ENCODE assay signal across 8 cellular contexts in genomic region chr1:26692793-26693490, GRCh38. TPM values are rescaled to one million over a fixed set of nuclear protein-coding genes. Genes with fewer than 3 reads are reported as not detected.
A peak's percentile ranks its signal among the peaks of the same experiment; 100 is the strongest.
DNase-seq lines count a peak whose midpoint lies in the region; ATAC-seq and TF ChIP-seq lines count a peak whose summit lies in the region.

No MANE protein-coding gene starts in this region.

- peaks cover 3% of the 10 kb centered on the region; the same call in 1 of the 2 replicates for H3K36me3 ChIP-seq in OCI-LY7 (ENCODE audit: insufficient read depth, low read length)

- H3K27ac ChIP-seq in OCI-LY7 (ENCODE audit: low read depth, low read length, poor library complexity, severe bottlenecking) = peak overlapping the region; percentile 95

- no TSS peak for BruUV-seq in OCI-LY7 (replicated peaks; lab: Mats Ljungman, UMichigan)

- intact Hi-C loops in OCI-LY7 (cut with micrococcal nuclease; ENCODE audit: unreplicated experiment) = loop anchor here (1.0 to 2.0 kb wide), 3 partner anchors 52 to 172 kb away; partner anchors contain the start of gene PIGV

- no peaks in the 10 kb centered on the region for H3K9me3 Mint-ChIP-seq in mesothelial cell of epicardium

- H3K36me3 Mint-ChIP-seq in mesothelial cell of epicardium = no peaks in the 10 kb centered on the region

- peak overlapping the region; percentile 76 for H2AFZ ChIP-seq in OCI-LY7 (ENCODE audit: low read length)

- H3K4me3 Mint-ChIP-seq in mesothelial cell of epicardium = peak overlapping the region; percentile 89

- POLR2A ChIA-PET in AG04449 (lab: Yijun Ruan, JAX) (interaction anchor here (0.6 to 2.0 kb wide), 11 partner anchors 10 to 172 kb away, joined by 3 to 17 read pairs (median 3); partner anchors contain the start of gene PIGV), OCI-LY7 (lab: Charles Lee) (interaction anchor here (0.6 to 4.2 kb wide), 14 partner anchors 11 to 179 kb away, joined by 3 to 36 read pairs (median 4); partner anchors contain the start of gene PIGV)

- TF ChIP-seq CTCF in AG04449 (IDR thresholded peaks at IDR 0.05; ENCODE audit: insufficient read depth, low read length, missing control alignments) = no peak
- TF ChIP-seq CTCF in OCI-LY7 (conservative IDR thresholded peaks at IDR 0.05; ENCODE audit: low read length) = peak; percentile 6; the same call in 1 of the 2 replicates
- no peak for TF ChIP-seq CTCF in mesothelial cell of epicardium (IDR thresholded peaks at IDR 0.05; ENCODE audit: unreplicated experiment)

- peaks cover 34% of the 10 kb centered on the region for H3K4me1 ChIP-seq in OCI-LY7 (ENCODE audit: insufficient read depth, low read length, poor library complexity, severe bottlenecking)

- DNase-seq in AG04449 (ENCODE audit: low read depth, low spot score) (peak; percentile 96), HuH-7.5 (ENCODE audit: low spot score) (peak; percentile 84), OCI-LY7 (ENCODE audit: low spot score) (peak; percentile 98), activated T-cell treated with anti-CD3 and anti-CD28 coated beads for 24 hours (ENCODE audit: low read depth) (peak; percentile 82), epidermal melanocyte (ENCODE audit: insufficient read length, low spot score) (peak; percentile 87), mesothelial cell of epicardium (ENCODE audit: low spot score in 2 of 2, unreplicated experiment in 2 of 2) (peak; percentile 70 to 88)
- peak; percentile 44 for DNase-seq in stimulated activated CD8-positive, alpha-beta memory T cell treated with anti-CD3 and anti-CD28 coated beads, Interleukin-15, amount 100 ng/mL, for 24 hours (ENCODE audit: low read depth)

- H3K9me3 ChIP-seq in OCI-LY7 (ENCODE audit: low read length) = no peaks in the 10 kb centered on the region

- peak overlapping the region; percentile 94 for H3K4me2 ChIP-seq in OCI-LY7 (ENCODE audit: low read length)

- CTCF ChIA-PET in AG04449 (lab: Yijun Ruan, JAX) = interaction anchor here (0.9 to 7.5 kb wide), 8 partner anchors 15 to 172 kb away, joined by 3 to 62 read pairs (median 6); partner anchors contain the start of gene PIGV
- CTCF ChIA-PET in OCI-LY7 (lab: Charles Lee; ENCODE audit: unreplicated experiment) = interaction anchor here (0.6 to 2.9 kb wide), 2 partner anchors 96 to 128 kb away, joined by 3 to 13 read pairs; no protein-coding TSS in a partner anchor

- no peaks in the 10 kb centered on the region for H3K27me3 Mint-ChIP-seq in mesothelial cell of epicardium (ENCODE audit: low read depth)

- no peaks in the 10 kb centered on the region for H3K9me2 ChIP-seq in OCI-LY7 (ENCODE audit: insufficient read depth, low read length)

- ATAC-seq in GM19035 (IDR thresholded peaks at IDR 0.05; ENCODE audit: unreplicated experiment) = peak; percentile 27

- peak overlapping the region; percentile 100 for H3K27ac Mint-ChIP-seq in mesothelial cell of epicardium

- H3K4me3 ChIP-seq in AG04449 (ENCODE audit: low read depth, low read length) (peak overlapping the region; percentile 73), OCI-LY7 (ENCODE audit: low read depth, low read length, poor library complexity, severe bottlenecking) (peak overlapping the region; percentile 87)

- H4K20me1 ChIP-seq in OCI-LY7 (ENCODE audit: insufficient read depth, low read length) = no peaks in the 10 kb centered on the region

- H3K4me1 Mint-ChIP-seq in mesothelial cell of epicardium = peaks cover 42% of the 10 kb centered on the region

- H3K79me2 ChIP-seq in OCI-LY7 (ENCODE audit: insufficient read depth, low read depth, low read length) = peaks cover 27% of the 10 kb centered on the region

RNA-seq across cellular contexts. Expression of gene ARID1A, which starts 2.9 kb away (rescaled TPM):
- 51.8 and 55.2 TPM in 2 replicates for total RNA-seq in OCI-LY7 (2014; rRNA removed; shearing (Covaris generic))
- total RNA-seq in OCI-LY7 (2022) = 123 and 128 TPM in 2 replicates
- total RNA-seq in mesothelial cell of epicardium = 144 to 160 TPM (median 149 TPM) in 3 replicates

Comparison
In these comparisons a context has a peak if more than half of its experiments do, and no peak if none do; other contexts are left out.
1. Peak in every context shown above with its lines: DNase-seq, ATAC-seq, H3K4me3 ChIP-seq and H3K27ac ChIP-seq.
2. DNase-seq: peak in every context shown above with its lines; median percentile 98 in OCI-LY7; 96 in AG04449; 87 in epidermal melanocyte; 84 in HuH-7.5; 82 in activated T-cell treated with anti-CD3 and anti-CD28 coated beads for 24 hours; 79 in mesothelial cell of epicardium; 44 in stimulated activated CD8-positive, alpha-beta memory T cell treated with anti-CD3 and anti-CD28 coated beads, Interleukin-15, amount 100 ng/mL, for 24 hours.